ENCODE assay signal across 8 cellular contexts in genomic region chr15:45402162-45402954, GRCh38. TPM values are rescaled to one million over a fixed set of nuclear protein-coding genes. Genes with fewer than 3 reads are reported as not detected.
DNase-seq lines count a peak whose midpoint lies in the region; ATAC-seq and TF ChIP-seq lines count a peak whose summit lies in the region.

No MANE protein-coding gene starts in this region.

- peak; percentile 95 for ATAC-seq in naive thymus-derived CD8-positive, alpha-beta T cell
- peak; percentile 93 to 95 for ATAC-seq in stimulated activated naive B cell treated with anti-CD40 and anti-IgM and Interleukin-4, amounts not matched to agents 10 μg/mL and 1 μg/mL and 100 μg/mL, for 72 hours (replicated peaks)

- no peak for TF ChIP-seq CTCF in LNCaP clone FGC (IDR thresholded peaks at IDR 0.05; ENCODE audit: control insufficient read depth, extremely low read depth, insufficient read depth)

- peak overlapping the region; percentile 96 for H3K4me3 ChIP-seq in LNCaP clone FGC (ENCODE audit: low read depth, low read length)

- peaks cover 4% of the 10 kb centered on the region for H3K27me3 Mint-ChIP-seq in activated T-helper 2 cell treated with anti-CD3 and anti-CD28 coated beads, Interferon-gamma antibody, Interleukin-2, Interleukin-4, amounts not matched to agents 10 μg/mL and 5 μg/mL and 100 μg/mL, durations not matched to agents 14 hours and 24 hours and 36 hours (ENCODE audit: low read depth)
- peaks cover 0 to 1% (median 0%) of the 10 kb centered on the region in 5 donors for H3K27me3 Mint-ChIP-seq in naive thymus-derived CD8-positive, alpha-beta T cell
- peaks cover 4% of the 10 kb centered on the region in 2 donors for H3K27me3 Mint-ChIP-seq in stimulated activated naive B cell treated with anti-CD40 and anti-IgM and Interleukin-4, amounts not matched to agents 10 μg/mL and 1 μg/mL and 100 μg/mL, for 72 hours

- peak overlapping the region; percentile 88 for H3K4me3 Mint-ChIP-seq in activated T-helper 2 cell treated with anti-CD3 and anti-CD28 coated beads, Interferon-gamma antibody, Interleukin-2, Interleukin-4, amounts not matched to agents 10 μg/mL and 5 μg/mL and 100 μg/mL, durations not matched to agents 14 hours and 24 hours and 36 hours (ENCODE audit: low read depth)
- H3K4me3 Mint-ChIP-seq in naive thymus-derived CD8-positive, alpha-beta T cell = peak overlapping the region; percentile 92 to 97 (median 96)
- H3K4me3 Mint-ChIP-seq in stimulated activated naive B cell treated with anti-CD40 and anti-IgM and Interleukin-4, amounts not matched to agents 10 μg/mL and 1 μg/mL and 100 μg/mL, for 72 hours = peak overlapping the region; percentile 95 to 96

- peaks cover 29% of the 10 kb centered on the region for H3K36me3 Mint-ChIP-seq in activated T-helper 2 cell treated with anti-CD3 and anti-CD28 coated beads, Interferon-gamma antibody, Interleukin-2, Interleukin-4, amounts not matched to agents 10 μg/mL and 5 μg/mL and 100 μg/mL, durations not matched to agents 14 hours and 24 hours and 36 hours (ENCODE audit: low read depth)
- H3K36me3 Mint-ChIP-seq in naive thymus-derived CD8-positive, alpha-beta T cell = peaks cover 0 to 24% (median 7%) of the 10 kb centered on the region in 3 donors
- H3K36me3 Mint-ChIP-seq in stimulated activated naive B cell treated with anti-CD40 and anti-IgM and Interleukin-4, amounts not matched to agents 10 μg/mL and 1 μg/mL and 100 μg/mL, for 72 hours = peaks cover 4 to 17% of the 10 kb centered on the region in 2 donors

- POLR2A ChIA-PET in naive thymus-derived CD8-positive, alpha-beta T cell (lab: Charles Lee) = interaction anchor here (0.6 to 2.6 kb wide), 18 partner anchors 9 to 1115 kb away, joined by 3 to 50 read pairs (median 4); partner anchors contain the start of genes BLOC1S6 and SQOR

- H3K4me1 Mint-ChIP-seq in activated T-helper 2 cell treated with anti-CD3 and anti-CD28 coated beads, Interferon-gamma antibody, Interleukin-2, Interleukin-4, amounts not matched to agents 10 μg/mL and 5 μg/mL and 100 μg/mL, durations not matched to agents 14 hours and 24 hours and 36 hours (ENCODE audit: low read depth) = peaks cover 32% of the 10 kb centered on the region
- H3K4me1 Mint-ChIP-seq in naive thymus-derived CD8-positive, alpha-beta T cell = peaks cover 9 to 43% (median 35%) of the 10 kb centered on the region in 4 donors
- H3K4me1 Mint-ChIP-seq in stimulated activated naive B cell treated with anti-CD40 and anti-IgM and Interleukin-4, amounts not matched to agents 10 μg/mL and 1 μg/mL and 100 μg/mL, for 72 hours = peaks cover 16 to 24% of the 10 kb centered on the region in 2 donors

- intact Hi-C loops in activated T-helper 2 cell treated with anti-CD3 and anti-CD28 coated beads, Interferon-gamma antibody, Interleukin-2, Interleukin-4, amounts not matched to agents 10 μg/mL and 5 μg/mL and 100 μg/mL, durations not matched to agents 14 hours and 24 hours and 36 hours (cut with micrococcal nuclease) = loop anchor here (1.0 to 5.0 kb wide), 4 partner anchors 54 to 239 kb away; no protein-coding TSS in a partner anchor

- H3K9me3 Mint-ChIP-seq in activated T-helper 2 cell treated with anti-CD3 and anti-CD28 coated beads, Interferon-gamma antibody, Interleukin-2, Interleukin-4, amounts not matched to agents 10 μg/mL and 5 μg/mL and 100 μg/mL, durations not matched to agents 14 hours and 24 hours and 36 hours = no peaks in the 10 kb centered on the region
- no peaks in the 10 kb centered on the region for H3K9me3 Mint-ChIP-seq in naive thymus-derived CD8-positive, alpha-beta T cell
- H3K9me3 Mint-ChIP-seq in stimulated activated naive B cell treated with anti-CD40 and anti-IgM and Interleukin-4, amounts not matched to agents 10 μg/mL and 1 μg/mL and 100 μg/mL, for 72 hours = no peaks in the 10 kb centered on the region

- H3K27ac Mint-ChIP-seq in activated T-helper 2 cell treated with anti-CD3 and anti-CD28 coated beads, Interferon-gamma antibody, Interleukin-2, Interleukin-4, amounts not matched to agents 10 μg/mL and 5 μg/mL and 100 μg/mL, durations not matched to agents 14 hours and 24 hours and 36 hours = peak overlapping the region; percentile 77
- peak overlapping the region; percentile 82 to 99 (median 97) for H3K27ac Mint-ChIP-seq in naive thymus-derived CD8-positive, alpha-beta T cell
- peak overlapping the region; percentile 97 for H3K27ac Mint-ChIP-seq in stimulated activated naive B cell treated with anti-CD40 and anti-IgM and Interleukin-4, amounts not matched to agents 10 μg/mL and 1 μg/mL and 100 μg/mL, for 72 hours

- DNase-seq in EL (peak; percentile 99), H4 (ENCODE audit: low spot score) (peak; percentile 98), LNCaP clone FGC (ENCODE audit: low read depth) (peak; percentile 98), RPMI8226 (peak; percentile 97), fibroblast of peridontal ligament (ENCODE audit: extremely low read depth) (peak; percentile 99)
- peak; percentile 93 for DNase-seq in activated T-helper 2 cell treated with anti-CD3 and anti-CD28 coated beads, Interferon-gamma antibody, Interleukin-2, Interleukin-4, amounts not matched to agents 10 μg/mL and 5 μg/mL and 100 μg/mL, durations not matched to agents 14 hours and 24 hours and 36 hours (ENCODE audit: low spot score)
- peak; percentile 90 to 98 (median 96) for DNase-seq in naive thymus-derived CD8-positive, alpha-beta T cell
- DNase-seq in stimulated activated naive B cell treated with anti-CD40 and anti-IgM and Interleukin-4, amounts not matched to agents 10 μg/mL and 1 μg/mL and 100 μg/mL, for 72 hours = peak; percentile 94

RNA-seq across cellular contexts. Expression of gene GATM, which starts 24.0 kb away (rescaled TPM):
- 0.78 and 1.2 TPM in 2 replicates for total RNA-seq in H4 (2014; rRNA removed; shearing (Covaris generic))
- total RNA-seq in activated T-helper 2 cell treated with anti-CD3 and anti-CD28 coated beads, Interferon-gamma antibody, Interleukin-2, Interleukin-4, amounts not matched to agents 10 μg/mL and 5 μg/mL and 100 μg/mL, durations not matched to agents 14 hours and 24 hours and 36 hours = 2.3 and 3.2 TPM in 2 replicates
- total RNA-seq in naive thymus-derived CD8-positive, alpha-beta T cell = 1 to 10 TPM; 5.0 to 5.3 TPM
- 1 to 10 TPM in 1 of 3 donors, under 1 TPM in 1, not detected in 1; 0.48 to 2.9 TPM for polyA plus RNA-seq in naive thymus-derived CD8-positive, alpha-beta T cell

Comparison
In these comparisons a context has a peak if more than half of its experiments do, and no peak if none do; other contexts are left out.
1. Peak in every context shown above with its lines: DNase-seq, ATAC-seq and H3K4me3 ChIP-seq.